In genomic region chr3:19229869-19230268, GRCh38 we compare ENCODE assay signal across 8 cellular contexts.
DNase-seq lines count a peak whose midpoint lies in the region; ATAC-seq and TF ChIP-seq lines count a peak whose summit lies in the region.
"Not testable (repeated sequence)": the region's sequence is repeated elsewhere in the genome, so short reads cannot be mapped to it uniquely, and the experiment has no call there.

No MANE protein-coding gene starts in this region.

- ATAC-seq in GM18861 (IDR thresholded peaks at IDR 0.05; ENCODE audit: unreplicated experiment), result peak; percentile 76
- peak; percentile 89 for ATAC-seq in GM21367 (IDR thresholded peaks at IDR 0.05; ENCODE audit: unreplicated experiment)
- ATAC-seq in HG02623 (IDR thresholded peaks at IDR 0.05; ENCODE audit: unreplicated experiment), result peak; percentile 73
- peak; percentile 61 for ATAC-seq in HG03354 (IDR thresholded peaks at IDR 0.05; ENCODE audit: poor library complexity, severe bottlenecking, unreplicated experiment)
- ATAC-seq in naive B cell (ENCODE audit: low read depth in 2 of 2), result peak; percentile 97 to 98

- not testable (repeated sequence) for H3K79me2 ChIP-seq in SU-DHL-6 (ENCODE audit: insufficient read depth, low read length)

- H3K4me3 ChIP-seq in SU-DHL-6 (ENCODE audit: insufficient read depth, low read length, poor library complexity, severe bottlenecking), result peak overlapping the region; percentile 27

- peak overlapping the region; percentile 42 to 86 (median 78) for H3K4me3 Mint-ChIP-seq in naive B cell

- not testable (repeated sequence) for H3K9me3 ChIP-seq in SU-DHL-6 (ENCODE audit: insufficient read depth, low read length)

- not testable (repeated sequence) for H3K27me3 ChIP-seq in SU-DHL-6 (ENCODE audit: low read length)

- not testable (repeated sequence) for H3K27me3 Mint-ChIP-seq in naive B cell

- peak overlapping the region; percentile 94 to 99 (median 95) for H3K27ac Mint-ChIP-seq in naive B cell

- peaks cover 19 to 34% (median 30%) of the 10 kb centered on the region in 3 donors for H3K4me1 Mint-ChIP-seq in naive B cell

- H4K20me1 ChIP-seq in SU-DHL-6 (ENCODE audit: low read depth, low read length), result not testable (repeated sequence)

- H3K9me3 Mint-ChIP-seq in naive B cell, result peaks cover 4 to 13% (median 8%) of the 10 kb centered on the region in 7 donors

- peak overlapping the region; percentile 23 for H2AFZ ChIP-seq in SU-DHL-6 (ENCODE audit: low read depth, low read length, severe bottlenecking)

- H3K27ac ChIP-seq in SU-DHL-6 (ENCODE audit: low read depth, low read length), result peak overlapping the region; percentile 75

- H3K36me3 ChIP-seq in SU-DHL-6 (ENCODE audit: low read length), result not testable (repeated sequence)

- H3K9me2 ChIP-seq in SU-DHL-6 (replicated peaks; ENCODE audit: insufficient read depth, low read length), result not testable (repeated sequence)

- peaks cover 3 to 17% of the 10 kb centered on the region in 2 donors for H3K36me3 Mint-ChIP-seq in naive B cell

- peak overlapping the region; percentile 26; the same call in 1 of the 2 replicates for H3K9ac ChIP-seq in SU-DHL-6 (ENCODE audit: low read length)

- not testable (repeated sequence) for TF ChIP-seq CTCF in SU-DHL-6 (IDR thresholded peaks at IDR 0.05; ENCODE audit: insufficient read depth, low read length, poor library complexity, severe bottlenecking)

- DNase-seq in GF-D8 (lab: John Stamatoyannopoulos, UW), result peak; percentile 27
- DNase-seq in NAMALWA (ENCODE audit: low spot score), result peak; percentile 19
- DNase-seq in naive B cell, result peak; percentile 69

- H3K4me2 ChIP-seq in SU-DHL-6 (ENCODE audit: low read depth, low read length, poor library complexity, severe bottlenecking), result peak overlapping the region; percentile 51

- H3F3A ChIP-seq in SU-DHL-6 (ENCODE audit: insufficient read depth), result peaks cover 13% of the 10 kb centered on the region; the same call in 1 of the 2 replicates

Comparison
In these comparisons a context has a peak if more than half of its experiments do, and no peak if none do; other contexts are left out.
1. Peak in every context shown above with its lines: DNase-seq, ATAC-seq, H3K4me3 ChIP-seq and H3K27ac ChIP-seq.
2. DNase-seq: peak in every context shown above with its lines; median percentile 69 in naive B cell; 27 in GF-D8; 19 in NAMALWA.